Comparison of ENCODE assay signal across 2 cellular contexts in the genomic region with DNA sequence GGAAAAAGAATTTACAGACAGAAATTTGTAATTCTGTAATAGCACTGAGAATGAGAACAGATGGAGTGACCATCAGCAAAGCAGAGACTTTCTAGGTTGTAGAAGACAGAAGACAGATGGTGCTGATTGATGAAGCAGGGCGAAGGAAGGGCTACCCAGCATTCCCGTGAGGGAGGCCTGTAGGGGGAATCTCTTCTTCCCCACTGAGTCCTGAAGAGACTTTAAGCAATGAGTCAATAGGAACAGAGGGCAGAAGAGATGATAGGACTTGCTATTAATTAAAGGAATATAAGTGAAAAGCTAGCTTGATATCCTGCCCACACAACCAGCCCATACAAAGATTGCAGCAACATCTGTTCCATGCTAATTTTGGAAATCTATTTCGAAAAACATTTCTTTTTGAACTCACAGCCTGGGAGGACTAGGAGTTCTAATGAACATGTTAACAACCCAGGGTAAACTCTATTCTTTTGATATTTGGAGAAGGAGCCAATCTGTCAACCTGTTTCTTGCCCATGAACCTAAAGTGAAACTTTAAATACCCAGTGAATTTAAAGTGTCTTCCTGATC.
A peak's percentile ranks its signal among the peaks of the same experiment; 100 is the strongest.
TF ChIP-seq lines count a peak whose summit lies in the region.

No MANE protein-coding gene starts in this region.

TF ChIP-seq in liver, 16 proteins besides CTCF, POLR2A, EP300 and RAD21 (continued from another document):
- TF ChIP-seq, protein P1, sequence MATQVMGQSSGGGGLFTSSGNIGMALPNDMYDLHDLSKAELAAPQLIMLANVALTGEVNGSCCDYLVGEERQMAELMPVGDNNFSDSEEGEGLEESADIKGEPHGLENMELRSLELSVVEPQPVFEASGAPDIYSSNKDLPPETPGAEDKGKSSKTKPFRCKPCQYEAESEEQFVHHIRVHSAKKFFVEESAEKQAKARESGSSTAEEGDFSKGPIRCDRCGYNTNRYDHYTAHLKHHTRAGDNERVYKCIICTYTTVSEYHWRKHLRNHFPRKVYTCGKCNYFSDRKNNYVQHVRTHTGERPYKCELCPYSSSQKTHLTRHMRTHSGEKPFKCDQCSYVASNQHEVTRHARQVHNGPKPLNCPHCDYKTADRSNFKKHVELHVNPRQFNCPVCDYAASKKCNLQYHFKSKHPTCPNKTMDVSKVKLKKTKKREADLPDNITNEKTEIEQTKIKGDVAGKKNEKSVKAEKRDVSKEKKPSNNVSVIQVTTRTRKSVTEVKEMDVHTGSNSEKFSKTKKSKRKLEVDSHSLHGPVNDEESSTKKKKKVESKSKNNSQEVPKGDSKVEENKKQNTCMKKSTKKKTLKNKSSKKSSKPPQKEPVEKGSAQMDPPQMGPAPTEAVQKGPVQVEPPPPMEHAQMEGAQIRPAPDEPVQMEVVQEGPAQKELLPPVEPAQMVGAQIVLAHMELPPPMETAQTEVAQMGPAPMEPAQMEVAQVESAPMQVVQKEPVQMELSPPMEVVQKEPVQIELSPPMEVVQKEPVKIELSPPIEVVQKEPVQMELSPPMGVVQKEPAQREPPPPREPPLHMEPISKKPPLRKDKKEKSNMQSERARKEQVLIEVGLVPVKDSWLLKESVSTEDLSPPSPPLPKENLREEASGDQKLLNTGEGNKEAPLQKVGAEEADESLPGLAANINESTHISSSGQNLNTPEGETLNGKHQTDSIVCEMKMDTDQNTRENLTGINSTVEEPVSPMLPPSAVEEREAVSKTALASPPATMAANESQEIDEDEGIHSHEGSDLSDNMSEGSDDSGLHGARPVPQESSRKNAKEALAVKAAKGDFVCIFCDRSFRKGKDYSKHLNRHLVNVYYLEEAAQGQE (IDR thresholded peaks at IDR 0.05), result no peak
- TF ChIP-seq YY1 (IDR thresholded peaks at IDR 0.05) (no peak), SP1 (IDR thresholded peaks at IDR 0.05) (no peak), GABPA (IDR thresholded peaks at IDR 0.05 in 1 of 2, conservative IDR thresholded peaks at IDR 0.05 in 1 of 2) (no peak), NR2F2 (IDR thresholded peaks at IDR 0.05) (peak; percentile 20)
- TF ChIP-seq, protein P2, sequence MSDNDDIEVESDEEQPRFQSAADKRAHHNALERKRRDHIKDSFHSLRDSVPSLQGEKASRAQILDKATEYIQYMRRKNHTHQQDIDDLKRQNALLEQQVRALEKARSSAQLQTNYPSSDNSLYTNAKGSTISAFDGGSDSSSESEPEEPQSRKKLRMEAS (IDR thresholded peaks at IDR 0.05), result no peak

TF ChIP-seq in HepG2, 621 proteins besides CTCF, POLR2A, EP300 and RAD21:
- TF ChIP-seq, protein P3, sequence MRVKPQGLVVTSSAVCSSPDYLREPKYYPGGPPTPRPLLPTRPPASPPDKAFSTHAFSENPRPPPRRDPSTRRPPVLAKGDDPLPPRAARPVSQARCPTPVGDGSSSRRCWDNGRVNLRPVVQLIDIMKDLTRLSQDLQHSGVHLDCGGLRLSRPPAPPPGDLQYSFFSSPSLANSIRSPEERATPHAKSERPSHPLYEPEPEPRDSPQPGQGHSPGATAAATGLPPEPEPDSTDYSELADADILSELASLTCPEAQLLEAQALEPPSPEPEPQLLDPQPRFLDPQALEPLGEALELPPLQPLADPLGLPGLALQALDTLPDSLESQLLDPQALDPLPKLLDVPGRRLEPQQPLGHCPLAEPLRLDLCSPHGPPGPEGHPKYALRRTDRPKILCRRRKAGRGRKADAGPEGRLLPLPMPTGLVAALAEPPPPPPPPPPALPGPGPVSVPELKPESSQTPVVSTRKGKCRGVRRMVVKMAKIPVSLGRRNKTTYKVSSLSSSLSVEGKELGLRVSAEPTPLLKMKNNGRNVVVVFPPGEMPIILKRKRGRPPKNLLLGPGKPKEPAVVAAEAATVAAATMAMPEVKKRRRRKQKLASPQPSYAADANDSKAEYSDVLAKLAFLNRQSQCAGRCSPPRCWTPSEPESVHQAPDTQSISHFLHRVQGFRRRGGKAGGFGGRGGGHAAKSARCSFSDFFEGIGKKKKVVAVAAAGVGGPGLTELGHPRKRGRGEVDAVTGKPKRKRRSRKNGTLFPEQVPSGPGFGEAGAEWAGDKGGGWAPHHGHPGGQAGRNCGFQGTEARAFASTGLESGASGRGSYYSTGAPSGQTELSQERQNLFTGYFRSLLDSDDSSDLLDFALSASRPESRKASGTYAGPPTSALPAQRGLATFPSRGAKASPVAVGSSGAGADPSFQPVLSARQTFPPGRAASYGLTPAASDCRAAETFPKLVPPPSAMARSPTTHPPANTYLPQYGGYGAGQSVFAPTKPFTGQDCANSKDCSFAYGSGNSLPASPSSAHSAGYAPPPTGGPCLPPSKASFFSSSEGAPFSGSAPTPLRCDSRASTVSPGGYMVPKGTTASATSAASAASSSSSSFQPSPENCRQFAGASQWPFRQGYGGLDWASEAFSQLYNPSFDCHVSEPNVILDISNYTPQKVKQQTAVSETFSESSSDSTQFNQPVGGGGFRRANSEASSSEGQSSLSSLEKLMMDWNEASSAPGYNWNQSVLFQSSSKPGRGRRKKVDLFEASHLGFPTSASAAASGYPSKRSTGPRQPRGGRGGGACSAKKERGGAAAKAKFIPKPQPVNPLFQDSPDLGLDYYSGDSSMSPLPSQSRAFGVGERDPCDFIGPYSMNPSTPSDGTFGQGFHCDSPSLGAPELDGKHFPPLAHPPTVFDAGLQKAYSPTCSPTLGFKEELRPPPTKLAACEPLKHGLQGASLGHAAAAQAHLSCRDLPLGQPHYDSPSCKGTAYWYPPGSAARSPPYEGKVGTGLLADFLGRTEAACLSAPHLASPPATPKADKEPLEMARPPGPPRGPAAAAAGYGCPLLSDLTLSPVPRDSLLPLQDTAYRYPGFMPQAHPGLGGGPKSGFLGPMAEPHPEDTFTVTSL (CRISPR knock-in tag; IDR thresholded peaks at IDR 0.05; ENCODE audit: borderline replicate concordance), result no peak
- TF ChIP-seq EHMT2 (IDR thresholded peaks at IDR 0.05; ENCODE audit: borderline replicate concordance, low read depth, low read length), result no peak
- no peak for TF ChIP-seq ZFP1 (CRISPR knock-in tag; IDR thresholded peaks at IDR 0.05)
- TF ChIP-seq PAX8 (CRISPR knock-in tag; IDR thresholded peaks at IDR 0.05; ENCODE audit: borderline replicate concordance), result no peak
- TF ChIP-seq HCFC1 (IDR thresholded peaks at IDR 0.05; ENCODE audit: low read depth, low read length), result no peak
- no peak for TF ChIP-seq KLF12 (CRISPR knock-in tag; IDR thresholded peaks at IDR 0.05; ENCODE audit: borderline replicate concordance)
- no peak for TF ChIP-seq SCMH1 (CRISPR knock-in tag; IDR thresholded peaks at IDR 0.05; ENCODE audit: borderline replicate concordance)
- TF ChIP-seq, protein P4, sequence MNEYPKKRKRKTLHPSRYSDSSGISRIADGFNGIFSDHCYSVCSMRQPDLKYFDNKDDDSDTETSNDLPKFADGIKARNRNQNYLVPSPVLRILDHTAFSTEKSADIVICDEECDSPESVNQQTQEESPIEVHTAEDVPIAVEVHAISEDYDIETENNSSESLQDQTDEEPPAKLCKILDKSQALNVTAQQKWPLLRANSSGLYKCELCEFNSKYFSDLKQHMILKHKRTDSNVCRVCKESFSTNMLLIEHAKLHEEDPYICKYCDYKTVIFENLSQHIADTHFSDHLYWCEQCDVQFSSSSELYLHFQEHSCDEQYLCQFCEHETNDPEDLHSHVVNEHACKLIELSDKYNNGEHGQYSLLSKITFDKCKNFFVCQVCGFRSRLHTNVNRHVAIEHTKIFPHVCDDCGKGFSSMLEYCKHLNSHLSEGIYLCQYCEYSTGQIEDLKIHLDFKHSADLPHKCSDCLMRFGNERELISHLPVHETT (CRISPR knock-in tag; conservative IDR thresholded peaks at IDR 0.05), result no peak
- no peak for TF ChIP-seq RARA (CRISPR knock-in tag; IDR thresholded peaks at IDR 0.05)
- no peak for TF ChIP-seq SIN3A (IDR thresholded peaks at IDR 0.05; ENCODE audit: borderline replicate concordance, low read depth, low read length)
- TF ChIP-seq ZNF354B (CRISPR knock-in tag; IDR thresholded peaks at IDR 0.05), result no peak
- TF ChIP-seq DNMT3B (CRISPR knock-in tag; conservative IDR thresholded peaks at IDR 0.05), result no peak
- TF ChIP-seq ZNF670 (CRISPR knock-in tag; IDR thresholded peaks at IDR 0.05; ENCODE audit: borderline replicate concordance), result no peak
- TF ChIP-seq ZBTB1 (CRISPR knock-in tag; IDR thresholded peaks at IDR 0.05; ENCODE audit: borderline replicate concordance), result no peak
- TF ChIP-seq ISX (CRISPR knock-in tag; conservative IDR thresholded peaks at IDR 0.05), result no peak
- TF ChIP-seq, protein P5, sequence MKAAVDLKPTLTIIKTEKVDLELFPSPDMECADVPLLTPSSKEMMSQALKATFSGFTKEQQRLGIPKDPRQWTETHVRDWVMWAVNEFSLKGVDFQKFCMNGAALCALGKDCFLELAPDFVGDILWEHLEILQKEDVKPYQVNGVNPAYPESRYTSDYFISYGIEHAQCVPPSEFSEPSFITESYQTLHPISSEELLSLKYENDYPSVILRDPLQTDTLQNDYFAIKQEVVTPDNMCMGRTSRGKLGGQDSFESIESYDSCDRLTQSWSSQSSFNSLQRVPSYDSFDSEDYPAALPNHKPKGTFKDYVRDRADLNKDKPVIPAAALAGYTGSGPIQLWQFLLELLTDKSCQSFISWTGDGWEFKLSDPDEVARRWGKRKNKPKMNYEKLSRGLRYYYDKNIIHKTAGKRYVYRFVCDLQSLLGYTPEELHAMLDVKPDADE (CRISPR knock-in tag; IDR thresholded peaks at IDR 0.05), result no peak
- no peak for TF ChIP-seq MAZ (IDR thresholded peaks at IDR 0.05; ENCODE audit: borderline replicate concordance, low read depth, low read length)
- no peak for TF ChIP-seq MAZ (CRISPR knock-in tag; IDR thresholded peaks at IDR 0.05; ENCODE audit: low read depth)
